In genomic region chr12:75702477-75703093, GRCh38 we compare ENCODE assay signal across 1 cellular context.
TF ChIP-seq lines count a peak whose summit lies in the region.

No MANE protein-coding gene starts in this region.

TF ChIP-seq in HCT116, 20 proteins besides CTCF, POLR2A, EP300 and RAD21:
- TF ChIP-seq REST (IDR thresholded peaks at IDR 0.05; ENCODE audit: low read depth): no peak
- no peak for TF ChIP-seq SRF (IDR thresholded peaks at IDR 0.05; ENCODE audit: low read depth)
- 0 out of 2 replicates have a peak, but pooled peaks have one; percentile 11 for TF ChIP-seq EGR1 (IDR thresholded peaks at IDR 0.05; ENCODE audit: low read depth)
- TF ChIP-seq CEBPB (IDR thresholded peaks at IDR 0.05; ENCODE audit: low read depth): 0 out of 2 replicates have a peak, but pooled peaks have one; percentile 9
- peak; percentile 78 for TF ChIP-seq TCF7L2 (IDR thresholded peaks at IDR 0.05; ENCODE audit: borderline replicate concordance, extremely low read depth, insufficient read depth, insufficient read length)
- TF ChIP-seq EZH2phosphoT487 (IDR thresholded peaks at IDR 0.05; ENCODE audit: borderline replicate concordance): no peak
